Comparison of ENCODE assay signal across 8 cellular contexts in genomic region chr7:96414931-96415292, GRCh38.
A peak's percentile ranks its signal among the peaks of the same experiment; 100 is the strongest.
DNase-seq lines count a peak whose midpoint lies in the region; ATAC-seq and TF ChIP-seq lines count a peak whose summit lies in the region.

No MANE protein-coding gene starts in this region.

- H4K20me1 ChIP-seq in fibroblast of lung (ENCODE audit: control insufficient read depth, extremely low read depth, insufficient read depth, low read length), result no peaks in the 10 kb centered on the region

- H3K9ac ChIP-seq in fibroblast of lung (ENCODE audit: insufficient read depth, low read length) (no peak overlapping the region), parathyroid adenoma (no peak overlapping the region)

- H3K4me1 ChIP-seq in heart left ventricle (peaks cover 0 to 24% (median 2%) of the 10 kb centered on the region in 12 donors), right atrium auricular region (no peaks in the 10 kb centered on the region), fibroblast of lung (ENCODE audit: control insufficient read depth, extremely low read depth, insufficient read depth, low read length) (no peaks in the 10 kb centered on the region), parathyroid adenoma (peaks cover 3% of the 10 kb centered on the region)

- H3K9me3 ChIP-seq in heart left ventricle (no peaks in the 10 kb centered on the region), right atrium auricular region (no peaks in the 10 kb centered on the region), fibroblast of lung (ENCODE audit: control insufficient read depth, insufficient read depth, low read depth, low read length) (no peaks in the 10 kb centered on the region), parathyroid adenoma (ENCODE audit: control insufficient read depth, low read length) (no peaks in the 10 kb centered on the region)

- no peaks in the 10 kb centered on the region for H3K27me3 ChIP-seq in heart left ventricle
- no peaks in the 10 kb centered on the region for H3K27me3 ChIP-seq in right atrium auricular region
- no peaks in the 10 kb centered on the region for H3K27me3 ChIP-seq in fibroblast of lung (ENCODE audit: control insufficient read depth, insufficient read depth, low read length)
- H3K27me3 ChIP-seq in parathyroid adenoma (ENCODE audit: control insufficient read depth, insufficient read depth, low read length), result no peaks in the 10 kb centered on the region

- intact Hi-C loops in heart left ventricle (cut with DNase I), result loop anchor here in 7 of 10 donors (2.0 to 10.0 kb wide), 6 partner anchors 290 to 612 kb away; partner anchors contain the start of genes DLX5 (in 3 of the 7) and SEM1 (in 1 of the 7)

- H2AFZ ChIP-seq in fibroblast of lung (ENCODE audit: low read length) (no peak overlapping the region), parathyroid adenoma (no peak overlapping the region)

- H3K27ac ChIP-seq in heart left ventricle, result no peak overlapping the region
- H3K27ac ChIP-seq in right atrium auricular region, result no peak overlapping the region
- no peak overlapping the region for H3K27ac ChIP-seq in fibroblast of lung (ENCODE audit: insufficient read depth, low read length)
- no peak overlapping the region for H3K27ac ChIP-seq in parathyroid adenoma

- H3K4me3 ChIP-seq in heart left ventricle, result no peak overlapping the region
- H3K4me3 ChIP-seq in right atrium auricular region, result no peak overlapping the region
- no peak overlapping the region for H3K4me3 ChIP-seq in fibroblast of lung (replicated peaks in 1 of 4; ENCODE audit: control extremely low read depth in 1 of 4, insufficient read depth in 1 of 4, low read depth in 3 of 4, low read length in 4 of 4)
- H3K4me3 ChIP-seq in parathyroid adenoma (ENCODE audit: low read depth, low read length), result no peak overlapping the region

- 23 to 35% (median 32%) methylated on average over 3 of the region's 3 CpGs for WGBS in heart left ventricle, 4 donors

- H3K4me2 ChIP-seq in fibroblast of lung (ENCODE audit: extremely low read depth, insufficient read depth, low read length), result no peak overlapping the region
- no peak overlapping the region for H3K4me2 ChIP-seq in parathyroid adenoma (ENCODE audit: low read length)

- no peaks in the 10 kb centered on the region for H3K36me3 ChIP-seq in heart left ventricle
- H3K36me3 ChIP-seq in right atrium auricular region, result no peaks in the 10 kb centered on the region
- H3K36me3 ChIP-seq in fibroblast of lung (ENCODE audit: control insufficient read depth, insufficient read depth, low read length), result no peaks in the 10 kb centered on the region
- no peaks in the 10 kb centered on the region for H3K36me3 ChIP-seq in parathyroid adenoma (ENCODE audit: control insufficient read depth, insufficient read depth, low read length)

- TF ChIP-seq POLR2A in heart left ventricle (IDR thresholded peaks at IDR 0.05), result no peak

- TF ChIP-seq CTCF in heart left ventricle (IDR thresholded peaks at IDR 0.05) (peak; percentile 32 to 66 (median 50)), right atrium auricular region (IDR thresholded peaks at IDR 0.05) (peak in 1 of 2 donors; percentile 77), fibroblast of lung (conservative IDR thresholded peaks at IDR 0.05 in 1 of 2, IDR thresholded peaks at IDR 0.05 in 1 of 2; ENCODE audit: low read depth in 1 of 2, low read length in 2 of 2) (peak; percentile 77 to 83), parathyroid adenoma (IDR thresholded peaks at IDR 0.05) (peak; percentile 19)

- H3K79me2 ChIP-seq in fibroblast of lung (ENCODE audit: control insufficient read depth, insufficient read depth, low read length) (no peaks in the 10 kb centered on the region), parathyroid adenoma (no peaks in the 10 kb centered on the region)

- DNase-seq in heart left ventricle (peak in 1 of 5 donors; percentile 27), right atrium auricular region (ENCODE audit: low spot score) (no peak), NCI-H2171 (lab: John Stamatoyannopoulos, UW) (peak; percentile 4), fibroblast of lung (ENCODE audit: low read depth in 2 of 2) (peak in 1 of 2 donors; percentile 48)
- DNase-seq in activated CD4-positive, alpha-beta T cell treated with anti-CD3 and anti-CD28 coated beads for 48 hours, result peak; percentile 56

- ATAC-seq in heart left ventricle, result peak in 3 of 4 donors; percentile 57 to 78 (median 66)
- ATAC-seq in HG02973 (IDR thresholded peaks at IDR 0.05; ENCODE audit: unreplicated experiment), result peak; percentile 62
- no peak for ATAC-seq in HG03196 (IDR thresholded peaks at IDR 0.05; ENCODE audit: unreplicated experiment)
